Comparison of ENCODE assay signal across 1 cellular context in the genomic region with DNA sequence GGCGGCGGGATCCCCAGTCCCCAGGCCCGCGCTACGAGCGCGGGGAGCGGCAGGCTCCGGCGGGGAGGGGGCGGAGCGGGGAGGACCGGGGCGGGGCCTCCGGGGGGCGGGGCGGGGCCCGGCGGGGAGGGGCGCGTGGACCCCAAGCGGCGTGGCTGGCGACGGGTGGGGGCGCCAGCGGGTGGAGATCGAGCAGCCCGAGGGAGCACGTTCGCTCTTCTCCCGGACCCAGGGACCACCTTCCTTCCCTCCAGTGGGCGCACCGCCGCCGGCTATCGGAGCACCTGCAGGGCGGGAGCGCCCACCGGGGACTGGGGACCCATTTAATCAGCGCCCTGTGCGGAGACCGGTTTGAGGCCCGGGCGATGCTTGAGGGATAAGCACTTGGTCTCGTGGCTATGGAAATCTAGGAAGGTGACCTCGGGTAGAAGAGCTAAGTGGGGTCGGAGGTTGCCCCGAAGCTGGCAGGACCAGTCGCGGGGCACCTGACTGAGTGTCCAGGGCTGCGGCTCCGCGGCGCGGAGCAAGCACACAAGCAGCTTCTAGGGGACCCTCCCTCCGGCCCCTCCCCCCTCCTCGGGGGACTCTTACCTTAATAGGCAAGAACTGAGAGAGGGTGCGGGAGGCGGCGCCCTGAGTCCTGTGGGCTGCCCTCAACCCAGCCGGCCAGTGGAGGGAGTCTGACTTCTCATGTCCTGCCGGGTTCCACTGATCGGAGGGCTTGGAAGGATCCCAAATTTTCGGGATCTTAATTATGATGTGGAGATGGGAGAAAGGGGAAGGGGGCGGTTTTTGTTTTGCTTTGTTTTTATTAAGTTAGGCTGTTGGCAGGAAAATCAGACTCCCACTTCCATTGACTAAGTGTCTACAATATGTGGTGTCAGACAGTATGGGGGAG.
A peak's percentile ranks its signal among the peaks of the same experiment; 100 is the strongest.
TF ChIP-seq lines count a peak whose summit lies in the region.

Gene TSPAN2, minus strand, starts transcription at position 61 of the 898 bp plus-strand sequence. CDS start 71 bp downstream, outside the sequence.

TF ChIP-seq in HEK293, 187 proteins besides CTCF, POLR2A, EP300 and RAD21 (continued from another document and continues in another):
- TF ChIP-seq ZNF518A (tag by site-specific recombination; conservative IDR thresholded peaks at IDR 0.05; ENCODE audit: low read depth) (no peak), ZNF175 (tag by site-specific recombination; IDR thresholded peaks at IDR 0.05) (no peak), ZIC2 (tag by site-specific recombination; IDR thresholded peaks at IDR 0.05) (peak; percentile 47), GLIS2 (tag by site-specific recombination; IDR thresholded peaks at IDR 0.05) (peak; percentile 91), ZFP37 (tag by site-specific recombination; IDR thresholded peaks at IDR 0.05) (0 out of 2 replicates have a peak, but pooled peaks have one; percentile 26), ZNF112 (tag by site-specific recombination; IDR thresholded peaks at IDR 0.05) (no peak), KLF16 (tag by site-specific recombination; IDR thresholded peaks at IDR 0.05) (0 out of 2 replicates have a peak, but pooled peaks have one; percentile 19), ZNF629 (tag by site-specific recombination; IDR thresholded peaks at IDR 0.05) (no peak), ZBTB49 (tag by site-specific recombination; IDR thresholded peaks at IDR 0.05; ENCODE audit: low read depth) (no peak), BCL11A (tag by site-specific recombination; IDR thresholded peaks at IDR 0.05; ENCODE audit: low read depth) (no peak), ZNF23 (tag by site-specific recombination; IDR thresholded peaks at IDR 0.05; ENCODE audit: borderline replicate concordance) (no peak), ZFHX2 (tag by site-specific recombination; conservative IDR thresholded peaks at IDR 0.05) (no peak), IKZF3 (tag by site-specific recombination; IDR thresholded peaks at IDR 0.05) (no peak), ZNF211 (tag by site-specific recombination; IDR thresholded peaks at IDR 0.05; ENCODE audit: low read depth) (no peak), TRIM28 (IDR thresholded peaks at IDR 0.05; ENCODE audit: borderline replicate concordance, low read length) (no peak), ZBTB48 (tag by site-specific recombination; IDR thresholded peaks at IDR 0.05) (peak; percentile 90), ZNF488 (tag by site-specific recombination; IDR thresholded peaks at IDR 0.05) (no peak), ZNF837 (tag by site-specific recombination; IDR thresholded peaks at IDR 0.05) (no peak), ZXDB (tag by site-specific recombination; IDR thresholded peaks at IDR 0.05) (peak; percentile 20; the same call in 1 of the 2 replicates), PRDM2 (tag by site-specific recombination; IDR thresholded peaks at IDR 0.05; ENCODE audit: borderline replicate concordance) (no peak), ZNF423 (tag by site-specific recombination; IDR thresholded peaks at IDR 0.05) (peak; percentile 68), PRDM1 (tag by site-specific recombination; IDR thresholded peaks at IDR 0.05) (no peak), ZNF664 (tag by site-specific recombination; IDR thresholded peaks at IDR 0.05) (no peak), ZNF501 (tag by site-specific recombination; IDR thresholded peaks at IDR 0.05) (peak; percentile 73; the same call in 1 of the 2 replicates), ZNF521 (tag by site-specific recombination; IDR thresholded peaks at IDR 0.05) (no peak), SCRT2 (tag by site-specific recombination; IDR thresholded peaks at IDR 0.05) (no peak), ZNF391 (tag by site-specific recombination; IDR thresholded peaks at IDR 0.05; ENCODE audit: borderline replicate concordance, low read depth) (no peak), ZBTB8A (tag by site-specific recombination; IDR thresholded peaks at IDR 0.05) (peak; percentile 95), YY1 (tag by site-specific recombination; IDR thresholded peaks at IDR 0.05) (no peak), ZNF19 (tag by site-specific recombination; IDR thresholded peaks at IDR 0.05; ENCODE audit: low read depth) (no peak), ZNF561 (tag by site-specific recombination; IDR thresholded peaks at IDR 0.05; ENCODE audit: borderline replicate concordance) (0 out of 2 replicates have a peak, but pooled peaks have one; percentile 32), ZNF341 (tag by site-specific recombination; IDR thresholded peaks at IDR 0.05; ENCODE audit: low read depth) (peak; percentile 64)
- TF ChIP-seq, protein P1, sequence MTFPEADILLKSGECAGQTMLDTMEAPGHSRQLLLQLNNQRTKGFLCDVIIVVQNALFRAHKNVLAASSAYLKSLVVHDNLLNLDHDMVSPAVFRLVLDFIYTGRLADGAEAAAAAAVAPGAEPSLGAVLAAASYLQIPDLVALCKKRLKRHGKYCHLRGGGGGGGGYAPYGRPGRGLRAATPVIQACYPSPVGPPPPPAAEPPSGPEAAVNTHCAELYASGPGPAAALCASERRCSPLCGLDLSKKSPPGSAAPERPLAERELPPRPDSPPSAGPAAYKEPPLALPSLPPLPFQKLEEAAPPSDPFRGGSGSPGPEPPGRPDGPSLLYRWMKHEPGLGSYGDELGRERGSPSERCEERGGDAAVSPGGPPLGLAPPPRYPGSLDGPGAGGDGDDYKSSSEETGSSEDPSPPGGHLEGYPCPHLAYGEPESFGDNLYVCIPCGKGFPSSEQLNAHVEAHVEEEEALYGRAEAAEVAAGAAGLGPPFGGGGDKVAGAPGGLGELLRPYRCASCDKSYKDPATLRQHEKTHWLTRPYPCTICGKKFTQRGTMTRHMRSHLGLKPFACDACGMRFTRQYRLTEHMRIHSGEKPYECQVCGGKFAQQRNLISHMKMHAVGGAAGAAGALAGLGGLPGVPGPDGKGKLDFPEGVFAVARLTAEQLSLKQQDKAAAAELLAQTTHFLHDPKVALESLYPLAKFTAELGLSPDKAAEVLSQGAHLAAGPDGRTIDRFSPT (tag by site-specific recombination; IDR thresholded peaks at IDR 0.05): peak; percentile 92
- TF ChIP-seq, protein P2, sequence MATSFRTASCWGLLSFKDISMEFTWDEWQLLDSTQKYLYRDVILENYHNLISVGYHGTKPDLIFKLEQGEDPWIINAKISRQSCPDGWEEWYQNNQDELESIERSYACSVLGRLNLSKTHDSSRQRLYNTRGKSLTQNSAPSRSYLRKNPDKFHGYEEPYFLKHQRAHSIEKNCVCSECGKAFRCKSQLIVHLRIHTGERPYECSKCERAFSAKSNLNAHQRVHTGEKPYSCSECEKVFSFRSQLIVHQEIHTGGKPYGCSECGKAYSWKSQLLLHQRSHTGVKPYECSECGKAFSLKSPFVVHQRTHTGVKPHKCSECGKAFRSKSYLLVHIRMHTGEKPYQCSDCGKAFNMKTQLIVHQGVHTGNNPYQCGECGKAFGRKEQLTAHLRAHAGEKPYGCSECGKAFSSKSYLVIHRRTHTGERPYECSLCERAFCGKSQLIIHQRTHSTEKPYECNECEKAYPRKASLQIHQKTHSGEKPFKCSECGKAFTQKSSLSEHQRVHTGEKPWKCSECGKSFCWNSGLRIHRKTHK (tag by site-specific recombination; IDR thresholded peaks at IDR 0.05): no peak
- TF ChIP-seq, protein P3, sequence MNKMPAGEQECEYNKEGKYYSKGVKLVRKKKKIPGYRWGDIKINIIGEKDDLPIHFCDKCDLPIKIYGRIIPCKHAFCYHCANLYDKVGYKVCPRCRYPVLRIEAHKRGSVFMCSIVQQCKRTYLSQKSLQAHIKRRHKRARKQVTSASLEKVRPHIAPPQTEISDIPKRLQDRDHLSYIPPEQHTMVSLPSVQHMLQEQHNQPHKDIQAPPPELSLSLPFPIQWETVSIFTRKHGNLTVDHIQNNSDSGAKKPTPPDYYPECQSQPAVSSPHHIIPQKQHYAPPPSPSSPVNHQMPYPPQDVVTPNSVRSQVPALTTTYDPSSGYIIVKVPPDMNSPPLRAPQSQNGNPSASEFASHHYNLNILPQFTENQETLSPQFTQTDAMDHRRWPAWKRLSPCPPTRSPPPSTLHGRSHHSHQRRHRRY (tag by site-specific recombination; IDR thresholded peaks at IDR 0.05): no peak
